1 cellular context compared by ENCODE assay signal in the genomic region with DNA sequence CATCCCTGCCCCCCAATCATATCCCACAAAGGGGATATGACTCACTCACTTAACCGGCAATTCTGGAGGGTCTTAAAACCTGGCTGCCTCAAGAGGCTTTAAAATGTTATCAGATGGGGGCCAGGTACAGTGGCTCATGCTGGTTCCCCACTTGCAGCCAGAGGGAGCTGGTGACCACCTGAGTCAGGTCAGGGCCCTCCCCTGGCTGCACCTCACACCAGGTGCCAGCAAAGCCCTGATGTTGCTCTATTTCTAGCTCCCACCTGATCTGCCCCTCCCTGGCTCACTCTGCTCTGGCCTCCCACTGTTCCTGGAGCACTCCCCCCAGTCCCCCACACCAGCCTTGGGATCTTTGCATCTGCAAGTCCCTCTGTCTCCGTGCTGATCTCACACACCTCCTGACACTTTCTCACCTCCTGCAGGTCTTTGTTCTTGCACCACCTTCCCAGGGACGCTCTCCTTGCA.
TF ChIP-seq lines count a peak whose summit lies in the region.

No MANE protein-coding gene starts in this region.

TF ChIP-seq in SK-N-SH treated with all-trans-retinoic acid at 6 μM for 48 hours, 23 proteins besides CTCF, POLR2A, EP300 and RAD21:
- TF ChIP-seq ZNF565 (CRISPR knock-in tag; conservative IDR thresholded peaks at IDR 0.05; ENCODE audit: low read depth) (no peak), TCF4 (CRISPR knock-in tag; IDR thresholded peaks at IDR 0.05; ENCODE audit: borderline replicate concordance) (no peak), ZNF8 (CRISPR knock-in tag; IDR thresholded peaks at IDR 0.05) (no peak), ARNTL (CRISPR knock-in tag; IDR thresholded peaks at IDR 0.05; ENCODE audit: borderline replicate concordance, low read depth) (no peak), ISL1 (CRISPR knock-in tag; IDR thresholded peaks at IDR 0.05) (no peak), ZC3H10 (CRISPR knock-in tag; IDR thresholded peaks at IDR 0.05) (no peak), ZFP30 (CRISPR knock-in tag; IDR thresholded peaks at IDR 0.05) (no peak), GLIS3 (CRISPR knock-in tag; IDR thresholded peaks at IDR 0.05) (no peak), PPARA (CRISPR knock-in tag; IDR thresholded peaks at IDR 0.05; ENCODE audit: borderline replicate concordance) (no peak), PATZ1 (CRISPR knock-in tag; IDR thresholded peaks at IDR 0.05; ENCODE audit: borderline replicate concordance) (no peak)
- TF ChIP-seq, protein P1, sequence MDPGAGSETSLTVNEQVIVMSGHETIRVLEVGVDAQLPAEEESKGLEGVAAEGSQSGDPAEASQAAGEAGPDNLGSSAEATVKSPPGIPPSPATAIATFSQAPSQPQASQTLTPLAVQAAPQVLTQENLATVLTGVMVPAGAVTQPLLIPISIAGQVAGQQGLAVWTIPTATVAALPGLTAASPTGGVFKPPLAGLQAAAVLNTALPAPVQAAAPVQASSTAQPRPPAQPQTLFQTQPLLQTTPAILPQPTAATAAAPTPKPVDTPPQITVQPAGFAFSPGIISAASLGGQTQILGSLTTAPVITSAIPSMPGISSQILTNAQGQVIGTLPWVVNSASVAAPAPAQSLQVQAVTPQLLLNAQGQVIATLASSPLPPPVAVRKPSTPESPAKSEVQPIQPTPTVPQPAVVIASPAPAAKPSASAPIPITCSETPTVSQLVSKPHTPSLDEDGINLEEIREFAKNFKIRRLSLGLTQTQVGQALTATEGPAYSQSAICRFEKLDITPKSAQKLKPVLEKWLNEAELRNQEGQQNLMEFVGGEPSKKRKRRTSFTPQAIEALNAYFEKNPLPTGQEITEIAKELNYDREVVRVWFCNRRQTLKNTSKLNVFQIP (CRISPR knock-in tag; IDR thresholded peaks at IDR 0.05; ENCODE audit: borderline replicate concordance, low read depth), result no peak
- TF ChIP-seq, protein P2, sequence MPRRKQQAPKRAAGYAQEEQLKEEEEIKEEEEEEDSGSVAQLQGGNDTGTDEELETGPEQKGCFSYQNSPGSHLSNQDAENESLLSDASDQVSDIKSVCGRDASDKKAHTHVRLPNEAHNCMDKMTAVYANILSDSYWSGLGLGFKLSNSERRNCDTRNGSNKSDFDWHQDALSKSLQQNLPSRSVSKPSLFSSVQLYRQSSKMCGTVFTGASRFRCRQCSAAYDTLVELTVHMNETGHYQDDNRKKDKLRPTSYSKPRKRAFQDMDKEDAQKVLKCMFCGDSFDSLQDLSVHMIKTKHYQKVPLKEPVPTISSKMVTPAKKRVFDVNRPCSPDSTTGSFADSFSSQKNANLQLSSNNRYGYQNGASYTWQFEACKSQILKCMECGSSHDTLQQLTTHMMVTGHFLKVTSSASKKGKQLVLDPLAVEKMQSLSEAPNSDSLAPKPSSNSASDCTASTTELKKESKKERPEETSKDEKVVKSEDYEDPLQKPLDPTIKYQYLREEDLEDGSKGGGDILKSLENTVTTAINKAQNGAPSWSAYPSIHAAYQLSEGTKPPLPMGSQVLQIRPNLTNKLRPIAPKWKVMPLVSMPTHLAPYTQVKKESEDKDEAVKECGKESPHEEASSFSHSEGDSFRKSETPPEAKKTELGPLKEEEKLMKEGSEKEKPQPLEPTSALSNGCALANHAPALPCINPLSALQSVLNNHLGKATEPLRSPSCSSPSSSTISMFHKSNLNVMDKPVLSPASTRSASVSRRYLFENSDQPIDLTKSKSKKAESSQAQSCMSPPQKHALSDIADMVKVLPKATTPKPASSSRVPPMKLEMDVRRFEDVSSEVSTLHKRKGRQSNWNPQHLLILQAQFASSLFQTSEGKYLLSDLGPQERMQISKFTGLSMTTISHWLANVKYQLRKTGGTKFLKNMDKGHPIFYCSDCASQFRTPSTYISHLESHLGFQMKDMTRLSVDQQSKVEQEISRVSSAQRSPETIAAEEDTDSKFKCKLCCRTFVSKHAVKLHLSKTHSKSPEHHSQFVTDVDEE (CRISPR knock-in tag; IDR thresholded peaks at IDR 0.05), result no peak
- TF ChIP-seq, protein P3, sequence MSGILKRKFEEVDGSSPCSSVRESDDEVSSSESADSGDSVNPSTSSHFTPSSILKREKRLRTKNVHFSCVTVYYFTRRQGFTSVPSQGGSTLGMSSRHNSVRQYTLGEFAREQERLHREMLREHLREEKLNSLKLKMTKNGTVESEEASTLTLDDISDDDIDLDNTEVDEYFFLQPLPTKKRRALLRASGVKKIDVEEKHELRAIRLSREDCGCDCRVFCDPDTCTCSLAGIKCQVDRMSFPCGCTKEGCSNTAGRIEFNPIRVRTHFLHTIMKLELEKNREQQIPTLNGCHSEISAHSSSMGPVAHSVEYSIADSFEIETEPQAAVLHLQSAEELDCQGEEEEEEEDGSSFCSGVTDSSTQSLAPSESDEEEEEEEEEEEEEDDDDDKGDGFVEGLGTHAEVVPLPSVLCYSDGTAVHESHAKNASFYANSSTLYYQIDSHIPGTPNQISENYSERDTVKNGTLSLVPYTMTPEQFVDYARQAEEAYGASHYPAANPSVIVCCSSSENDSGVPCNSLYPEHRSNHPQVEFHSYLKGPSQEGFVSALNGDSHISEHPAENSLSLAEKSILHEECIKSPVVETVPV (CRISPR knock-in tag; IDR thresholded peaks at IDR 0.05), result no peak
